ENCODE assay signal across 1 cellular context in the genomic region with DNA sequence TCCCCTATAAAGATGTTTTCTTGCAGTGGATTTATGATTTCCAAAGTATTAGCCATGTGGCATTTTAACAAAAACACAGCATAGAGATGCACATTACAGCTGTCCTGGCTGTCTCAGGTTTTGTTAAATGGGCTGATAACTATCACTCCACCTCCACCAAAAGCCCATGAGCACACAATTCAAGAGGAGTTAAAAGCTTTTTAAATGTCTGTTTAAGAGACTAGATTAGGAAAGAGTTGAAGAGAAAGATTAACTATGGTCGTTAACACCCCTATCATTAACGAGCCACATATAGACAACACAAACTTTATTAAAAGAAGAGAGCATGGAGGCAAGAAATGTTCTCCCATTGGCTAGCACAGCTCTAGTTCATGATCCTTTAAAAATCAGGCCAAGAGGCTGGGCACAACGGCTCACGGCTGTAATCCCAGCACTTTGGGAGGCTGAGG.
TF ChIP-seq lines count a peak whose summit lies in the region.

No MANE protein-coding gene starts in this region.

TF ChIP-seq in SK-N-SH, 30 proteins besides CTCF, POLR2A, EP300 and RAD21:
- TF ChIP-seq MEF2A (IDR thresholded peaks at IDR 0.05; ENCODE audit: borderline replicate concordance, low read depth) (no peak), GATA2 (CRISPR knock-in tag; IDR thresholded peaks at IDR 0.05) (peak; percentile 68; the same call in 1 of the 2 replicates), FOXM1 (IDR thresholded peaks at IDR 0.05; ENCODE audit: low read depth) (no peak), MXI1 (IDR thresholded peaks at IDR 0.05; ENCODE audit: low read depth, low read length) (peak; percentile 81), RCOR1 (IDR thresholded peaks at IDR 0.05; ENCODE audit: low read length) (peak; percentile 36; the same call in 1 of the 2 replicates), ZBTB33 (IDR thresholded peaks at IDR 0.05; ENCODE audit: borderline replicate concordance, low read depth) (no peak), RFX5 (IDR thresholded peaks at IDR 0.05; ENCODE audit: low read length) (no peak), FOXJ3 (CRISPR knock-in tag; IDR thresholded peaks at IDR 0.05) (no peak), TAF1 (IDR thresholded peaks at IDR 0.05; ENCODE audit: borderline replicate concordance, low read depth, low read length) (no peak), GABPA (IDR thresholded peaks at IDR 0.05; ENCODE audit: low read depth) (no peak), FOSL2 (IDR thresholded peaks at IDR 0.05; ENCODE audit: borderline replicate concordance, low read depth) (no peak), NRF1 (IDR thresholded peaks at IDR 0.05; ENCODE audit: low read depth, low read length) (no peak)
- TF ChIP-seq, protein P1, sequence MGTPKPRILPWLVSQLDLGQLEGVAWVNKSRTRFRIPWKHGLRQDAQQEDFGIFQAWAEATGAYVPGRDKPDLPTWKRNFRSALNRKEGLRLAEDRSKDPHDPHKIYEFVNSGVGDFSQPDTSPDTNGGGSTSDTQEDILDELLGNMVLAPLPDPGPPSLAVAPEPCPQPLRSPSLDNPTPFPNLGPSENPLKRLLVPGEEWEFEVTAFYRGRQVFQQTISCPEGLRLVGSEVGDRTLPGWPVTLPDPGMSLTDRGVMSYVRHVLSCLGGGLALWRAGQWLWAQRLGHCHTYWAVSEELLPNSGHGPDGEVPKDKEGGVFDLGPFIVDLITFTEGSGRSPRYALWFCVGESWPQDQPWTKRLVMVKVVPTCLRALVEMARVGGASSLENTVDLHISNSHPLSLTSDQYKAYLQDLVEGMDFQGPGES (IDR thresholded peaks at IDR 0.05; ENCODE audit: low read depth, low read length), result no peak
